13 cellular contexts compared by ENCODE assay signal in the genomic region with DNA sequence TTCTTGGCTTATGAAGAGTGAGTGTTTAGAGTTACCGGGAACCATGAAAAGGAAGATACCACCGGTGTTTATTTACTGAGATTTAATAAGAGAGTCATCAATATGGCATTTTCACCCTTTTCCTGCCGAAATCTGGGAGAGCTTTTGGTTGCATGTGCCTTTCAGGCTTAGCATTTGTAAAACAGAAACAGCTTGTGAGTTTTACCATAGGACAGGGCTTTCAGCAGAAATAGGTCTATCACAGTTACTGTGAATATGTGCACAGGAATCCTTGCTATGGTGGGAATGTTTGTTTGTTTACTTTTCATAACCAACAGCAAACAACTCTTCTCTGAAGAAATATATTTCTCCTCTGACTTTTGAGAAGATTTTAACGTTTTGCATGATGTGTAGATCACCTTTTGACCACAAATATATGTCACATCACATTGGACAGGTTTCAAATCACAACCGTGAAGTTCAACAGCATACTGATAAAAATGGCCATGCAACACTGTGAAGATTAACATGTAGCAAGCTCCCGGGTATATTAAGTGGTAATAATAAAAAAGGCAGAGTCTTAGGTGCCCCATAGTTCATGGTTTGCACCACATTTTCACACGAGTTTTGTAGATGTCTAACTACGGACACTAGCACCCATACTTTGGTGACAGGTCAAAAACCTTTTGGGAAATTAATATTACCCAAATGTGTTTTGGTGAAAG. TPM values are rescaled to one million over a fixed set of nuclear protein-coding genes. Genes with fewer than 3 reads are reported as not detected.
DNase-seq lines count a peak whose midpoint lies in the region; ATAC-seq, FAIRE-seq and TF ChIP-seq lines count a peak whose summit lies in the region.
"Had no signal": no experiment of that assay in that cellular context is flagged by ENCODE, and none has a peak within 500 bp of the region (broad histone marks: within the 10 kb centered on the region; RNA-seq: fewer than 3 reads in every experiment).

No MANE protein-coding gene starts in this region.

- TF ChIP-seq POLR2A in lower leg skin (IDR thresholded peaks at IDR 0.05), result no peak

- peak overlapping the region; percentile 78 for H3K27ac ChIP-seq in GM23248
- no peak overlapping the region for H3K27ac ChIP-seq in RWPE1
- no peak overlapping the region for H3K27ac ChIP-seq in small intestine (ENCODE audit: low read depth in 1 of 2, low read length in 1 of 2)

- peaks cover 46% of the 10 kb centered on the region for H3F3A ChIP-seq in GM23248 (ENCODE audit: insufficient read depth)

- peak; percentile 59 for DNase-seq in GM23248
- DNase-seq in RWPE1 (ENCODE audit: low spot score), result peak; percentile 5
- peak; percentile 80 for DNase-seq in fibroblast of gingiva (ENCODE audit: low read depth)
- no peak for DNase-seq in omental fat pad (ENCODE audit: low spot score)
- DNase-seq in small intestine, result no peak
- no peak for DNase-seq in activated CD4-positive, alpha-beta T cell treated with anti-CD3 and anti-CD28 coated beads for 1 hour
- DNase-seq in NCI-H510A treated with DMSO at 0.1 percent for 48 hours (lab: John Stamatoyannopoulos, UW), result no peak
- DNase-seq in lower leg skin (ENCODE audit: low spot score in 2 of 2), result no peak
- DNase-seq: CD8-positive, alpha-beta memory T cell; hypothalamus; midbrain; stomach had no signal

- no peaks in the 10 kb centered on the region for H3K27me3 ChIP-seq in GM23248 (replicated peaks; ENCODE audit: insufficient read depth)
- H3K27me3 ChIP-seq in small intestine (ENCODE audit: control insufficient read depth in 2 of 2, insufficient read depth in 2 of 2, low read length in 2 of 2), result no peaks in the 10 kb centered on the region
- H3K27me3 ChIP-seq: stomach had no signal

- H4K20me1 ChIP-seq in GM23248 (ENCODE audit: insufficient read depth), result no peaks in the 10 kb centered on the region

- intact Hi-C loops in lower leg skin (cut with DNase I; ENCODE audit: low total_unique reads), result no loop called here

- H3K9ac ChIP-seq in GM23248, result peak overlapping the region; percentile 40

- CTCF ChIA-PET in RWPE1 (lab: Yijun Ruan, JAX), result interaction anchor here (0.6 to 0.7 kb wide), 3 partner anchors 14 to 349 kb away, joined by 3 read pairs; no protein-coding TSS in a partner anchor

- H3K9me3 ChIP-seq in GM23248 (ENCODE audit: low read depth), result no peaks in the 10 kb centered on the region
- no peaks in the 10 kb centered on the region for H3K9me3 ChIP-seq in small intestine (ENCODE audit: control insufficient read depth, low read depth)
- H3K9me3 ChIP-seq: stomach had no signal

- H3K4me2 ChIP-seq in GM23248 (ENCODE audit: unreplicated experiment), result peak overlapping the region; percentile 75

- H2AFZ ChIP-seq in GM23248, result peak overlapping the region; percentile 55

- no peak for TF ChIP-seq CTCF in RWPE1 (conservative IDR thresholded peaks at IDR 0.05; ENCODE audit: low read depth)
- TF ChIP-seq CTCF in omental fat pad (IDR thresholded peaks at IDR 0.05), result no peak
- no peak for TF ChIP-seq CTCF in lower leg skin (IDR thresholded peaks at IDR 0.05)

- H3K79me2 ChIP-seq in GM23248 (ENCODE audit: insufficient read depth), result peaks cover 40% of the 10 kb centered on the region

- H3K9me2 ChIP-seq in GM23248 (ENCODE audit: insufficient read depth), result no peaks in the 10 kb centered on the region

- ATAC-seq in omental fat pad (ENCODE audit: low FRiP score), result peak; percentile 18

- H3K4me1 ChIP-seq in GM23248 (ENCODE audit: insufficient read depth) (peaks cover 54% of the 10 kb centered on the region), small intestine (ENCODE audit: control insufficient read depth in 2 of 2, insufficient read depth in 1 of 2, low read depth in 1 of 2, low read length in 1 of 2) (peaks cover 0 to 3% of the 10 kb centered on the region in 2 donors)

- H3K36me3 ChIP-seq in GM23248 (ENCODE audit: low read depth), result no peaks in the 10 kb centered on the region
- no peaks in the 10 kb centered on the region for H3K36me3 ChIP-seq in small intestine (ENCODE audit: control insufficient read depth in 2 of 2, insufficient read depth in 2 of 2, low read length in 2 of 2)
- H3K36me3 ChIP-seq: stomach had no signal

- FAIRE-seq in small intestine (lab: Jason Lieb, UNC), result no peak
- FAIRE-seq: RCC 7860 had no signal

- in situ Hi-C loops in GM23248 (cut with MboI), result loop anchor here (25.0 kb wide), 1 partner anchor 241 kb away; no protein-coding TSS in a partner anchor

- POLR2A ChIA-PET in RWPE1 (lab: Yijun Ruan, JAX; ENCODE audit: low non-redundant PET), result no interaction called here

- H3K4me3 ChIP-seq in GM23248 (peak overlapping the region; percentile 54), small intestine (ENCODE audit: low read depth in 1 of 2, low read length in 2 of 2) (no peak overlapping the region), lower leg skin (ENCODE audit: low read depth, poor library complexity, severe bottlenecking) (no peak overlapping the region)
- H3K4me3 ChIP-seq: stomach had no signal

- 5 to 9% methylated on average over 8 of the region's 8 CpGs for WGBS in GM23248 (ENCODE audit: low coverage in 1 of 2, low lambda C conversion rate in 2 of 2, missing lambda C conversion rate in 2 of 2), 2 experiments
- WGBS in small intestine, 3 donors, result 67 to 74% (median 67%) methylated on average over 8 of the region's 8 CpGs
- WGBS in lower leg skin, 2 donors, result 41 to 44% methylated on average over 8 of the region's 8 CpGs

RNA-seq across cellular contexts. Expression of a gene that starts 21.3 kb away (rescaled TPM):
- total RNA-seq in GM23248 (2014; rRNA removed; shearing (Covaris generic)), result 26.3 and 31.6 TPM in 2 replicates
- polyA plus RNA-seq in GM23248 (2016; fragmentation: Nextera tagmentation; extraction: Ambion mirVana) (21.9 and 24.1 TPM in 2 replicates), small intestine (1 to 10 TPM; 1.1 to 4.0 (median 3.8) TPM)
- total RNA-seq in omental fat pad (10 to 100 TPM; 42.3 to 57.2 (median 52.8) TPM), lower leg skin (10 to 100 TPM; 13.1 to 58.4 (median 24.0) TPM)
- total RNA-seq: CD8-positive, alpha-beta memory T cell had no signal
- polyA plus RNA-seq: CD8-positive, alpha-beta memory T cell had no signal

Comparison
In these comparisons a context has a peak if more than half of its experiments do, and no peak if none do; other contexts are left out.
1. DNase-seq: peak in GM23248 (single experiment), RWPE1 (single experiment) and fibroblast of gingiva (single experiment); none in omental fat pad (single experiment), small intestine (single experiment), activated CD4-positive, alpha-beta T cell treated with anti-CD3 and anti-CD28 coated beads for 1 hour (single experiment), NCI-H510A treated with DMSO at 0.1 percent for 48 hours (single experiment) and lower leg skin (0 of 2).